ENCODE assay signal across 8 cellular contexts in the genomic region with DNA sequence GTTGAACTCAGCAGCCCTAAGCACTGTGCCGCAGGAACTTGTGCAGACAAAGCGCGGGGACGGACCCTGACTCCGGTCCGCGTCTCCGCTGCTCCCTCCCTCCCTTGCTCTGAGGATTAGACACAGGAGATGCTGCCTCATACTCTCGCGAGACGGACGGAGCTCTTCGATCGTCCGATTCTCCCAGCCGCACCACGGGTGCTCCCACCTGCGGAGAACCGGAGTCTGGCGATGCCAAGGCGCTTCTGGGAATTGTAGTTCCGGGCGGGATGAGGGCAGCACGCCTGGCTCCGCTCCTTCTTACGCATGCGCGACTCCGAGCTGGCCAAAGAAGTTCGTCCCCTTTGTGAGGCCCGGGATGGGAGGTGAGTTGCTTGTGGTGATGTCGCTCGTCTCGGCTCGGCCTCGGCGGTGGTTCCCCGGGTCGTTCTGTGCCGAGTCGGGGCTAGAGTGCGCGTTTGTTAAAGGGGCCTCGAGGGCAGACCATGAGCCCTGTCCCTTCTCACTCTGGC. TPM values are rescaled to one million over a fixed set of nuclear protein-coding genes. Genes with fewer than 3 reads are reported as not detected.
DNase-seq lines count a peak whose midpoint lies in the region; ATAC-seq lines count a peak whose summit lies in the region.
"Not testable (repeated sequence)": the region's sequence is repeated elsewhere in the genome, so short reads cannot be mapped to it uniquely, and the experiment has no call there.

Gene ZNF286A (plus strand): TSS at position 340 of the 512 bp plus-strand sequence. CDS start 578 bp downstream, outside the sequence.

- ATAC-seq in GM21367 (IDR thresholded peaks at IDR 0.05; ENCODE audit: unreplicated experiment): peak; percentile 98

- peak within 1 kb of the TSS; percentile 53 for H3K4me3 ChIP-seq in effector memory CD4-positive, alpha-beta T cell (ENCODE audit: insufficient read depth, low read depth, low read length, poor library complexity, severe bottlenecking)

- H3K27ac ChIP-seq in effector memory CD4-positive, alpha-beta T cell (ENCODE audit: insufficient read depth, low read length, poor library complexity, severe bottlenecking): peak within 1 kb of the TSS; percentile 70

- H3K4me1 ChIP-seq in effector memory CD4-positive, alpha-beta T cell (ENCODE audit: control insufficient read depth, insufficient read depth, low read length, poor library complexity, severe bottlenecking): not testable (repeated sequence)

- not testable (repeated sequence) for H3K9me3 ChIP-seq in effector memory CD4-positive, alpha-beta T cell (ENCODE audit: control insufficient read depth, low read length)

- DNase-seq in COR-L47 (lab: John Stamatoyannopoulos, UW) (peak; percentile 86), HT1080 (ENCODE audit: low read depth) (peak; percentile 99), NOMO-1 (lab: John Stamatoyannopoulos, UW; ENCODE audit: unreplicated experiment in 2 of 2) (peak; percentile 89 to 93), lung microvascular endothelial cell (ENCODE audit: low read depth in 2 of 2) (peak; percentile 98 to 100)
- peak; percentile 94 for DNase-seq in activated CD8-positive, alpha-beta memory T cell treated with anti-CD3 and anti-CD28 coated beads for 24 hours
- peak; percentile 89 to 95 (median 90) for DNase-seq in effector memory CD4-positive, alpha-beta T cell
- peak; percentile 87 to 93 (median 89) for DNase-seq in stimulated activated CD4-positive, alpha-beta T cell treated with anti-CD3 and anti-CD28 coated beads, TNF-alpha, amount 100 ng/mL, for 4 hours (ENCODE audit: low read depth in 3 of 3)

- H3K36me3 ChIP-seq in effector memory CD4-positive, alpha-beta T cell (ENCODE audit: control insufficient read depth, insufficient read depth, low read length): not testable (repeated sequence)

- not testable (repeated sequence) for H3K27me3 ChIP-seq in effector memory CD4-positive, alpha-beta T cell (replicated peaks; ENCODE audit: control insufficient read depth, insufficient read depth, low read length, poor library complexity, severe bottlenecking)

RNA-seq across cellular contexts. Expression of gene ZNF286A, which starts in this region (rescaled TPM):
- 22.5 and 25.1 TPM in 2 replicates for total RNA-seq in HT1080 (2014; rRNA removed; shearing (Covaris generic))
- 19.2 and 19.3 TPM in 2 replicates for polyA plus RNA-seq in HT1080 (2015; cell fraction: cytosol; rRNA removed)
- polyA plus RNA-seq in HT1080 (2015; cell fraction: nucleus; rRNA removed): 23.5 and 25.0 TPM in 2 replicates
- 25.3 and 31.3 TPM in 2 replicates for total RNA-seq in lung microvascular endothelial cell

Comparison
In these comparisons a context has a peak if more than half of its experiments do, and no peak if none do; other contexts are left out.
1. Peak in every context shown above with its lines: DNase-seq, ATAC-seq, H3K4me3 ChIP-seq and H3K27ac ChIP-seq.